In the genomic region with DNA sequence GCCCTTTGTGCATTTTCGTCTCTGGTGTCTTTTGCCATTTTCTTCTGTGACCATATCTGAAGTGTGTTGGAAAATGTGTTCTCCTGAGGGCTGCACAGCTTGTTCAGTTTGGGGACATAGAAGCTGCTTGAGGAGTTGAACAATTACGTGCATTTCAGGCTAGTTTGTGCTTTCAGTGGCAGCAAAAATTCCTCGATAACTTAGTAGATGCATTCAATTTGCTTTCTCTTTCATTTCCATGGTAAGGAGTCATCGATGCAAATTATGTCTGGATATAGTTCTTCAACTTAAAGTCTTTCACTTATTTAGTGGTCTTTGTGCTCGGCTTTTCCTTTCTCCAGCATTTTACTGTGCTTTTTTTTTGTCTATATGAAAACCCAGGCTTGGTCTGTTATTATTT, we compare ENCODE assay signal across 30 cellular contexts.
A peak's percentile ranks its signal among the peaks of the same experiment; 100 is the strongest.
DNase-seq lines count a peak whose midpoint lies in the region; ATAC-seq and TF ChIP-seq lines count a peak whose summit lies in the region.
"Had no signal": no experiment of that assay in that cellular context is flagged by ENCODE, and none has a peak within 500 bp of the region (broad histone marks: within the 10 kb centered on the region; RNA-seq: fewer than 3 reads in every experiment).

No MANE protein-coding gene starts in this region.

- no peaks in the 10 kb centered on the region for H3K36me3 ChIP-seq in A673 (ENCODE audit: insufficient read depth, low read length, poor library complexity, severe bottlenecking)
- no peaks in the 10 kb centered on the region for H3K36me3 ChIP-seq in PC-9 (ENCODE audit: low read depth)
- H3K36me3 ChIP-seq: BE2C, pancreas had no signal

- H3K27ac ChIP-seq in A673 (ENCODE audit: low read depth, low read length, poor library complexity, severe bottlenecking) (no peak overlapping the region), PC-9 (no peak overlapping the region)
- H3K27ac ChIP-seq: GM23248, pancreas, testis had no signal

- H3K4me1 ChIP-seq in A673 (ENCODE audit: insufficient read depth, low read length, poor library complexity, severe bottlenecking), result peaks cover 3% of the 10 kb centered on the region
- H3K4me1 ChIP-seq in PC-9 (replicated peaks; ENCODE audit: insufficient read depth), result no peaks in the 10 kb centered on the region
- H3K4me1 ChIP-seq: BE2C, pancreas, testis had no signal

- H3K27ac Mint-ChIP-seq in mesothelial cell of epicardium, result peak overlapping the region; percentile 85
- H3K27ac Mint-ChIP-seq: activated CD4-positive, alpha-beta memory T cell treated with anti-CD3 and anti-CD28 coated beads for 36 hours; activated T-helper 1 cell treated with anti-CD3 and anti-CD28 coated beads, Interleukin-12 subunit alpha, Interleukin-12 subunit beta, Interleukin-2, Interleukin-4 antibody, amounts not matched to agents 30 ng/mL and 10 ng/mL and 1 ng/mL, durations not matched to agents 14 hours and 24 hours and 36 hours; CD8-positive, alpha-beta T cell; effector memory CD8-positive, alpha-beta T cell; immature natural killer cell; natural killer cell treated with Interleukin-12 subunit alpha and Interleukin-12 subunit beta and Interleukin-15 and Interleukin-18, amount 100 ng/mL, for 72 hours; stimulated activated naive CD8-positive, alpha-beta T cell treated with anti-CD3 and anti-CD28 coated beads, Interleukin-15, Interleukin-2, amounts not matched to agents 100 ng/mL and 50 ng/mL, for 24 hours; T-helper 1 cell treated with Interleukin-12 subunit alpha and Interleukin-12 subunit beta and Interleukin-4 antibody, amounts not matched to agents 30 μg/mL and 1 μg/mL, for 36 hours had no signal

- intact Hi-C loops in A673 (cut with micrococcal nuclease; ENCODE audit: unreplicated experiment) (no loop called here), PC-9 (cut with micrococcal nuclease; ENCODE audit: unreplicated experiment) (no loop called here)

- no peaks in the 10 kb centered on the region for H3K27me3 Mint-ChIP-seq in mesothelial cell of epicardium (ENCODE audit: low read depth)
- H3K27me3 Mint-ChIP-seq: activated CD4-positive, alpha-beta memory T cell treated with anti-CD3 and anti-CD28 coated beads for 36 hours; central memory CD8-positive, alpha-beta T cell; effector memory CD8-positive, alpha-beta T cell; natural killer cell treated with Interleukin-12 subunit alpha and Interleukin-12 subunit beta and Interleukin-15 and Interleukin-18, amount 100 ng/mL, for 72 hours; stimulated activated naive CD8-positive, alpha-beta T cell treated with anti-CD3 and anti-CD28 coated beads, Interleukin-15, Interleukin-2, amounts not matched to agents 100 ng/mL and 50 ng/mL, for 24 hours had no signal

- no peak overlapping the region for H2AFZ ChIP-seq in PC-9
- H2AFZ ChIP-seq: GM23248 had no signal

- no peaks in the 10 kb centered on the region for H3K79me2 ChIP-seq in PC-9 (ENCODE audit: low read depth)

- H3K4me1 Mint-ChIP-seq in mesothelial cell of epicardium, result peaks cover 53% of the 10 kb centered on the region
- H3K4me1 Mint-ChIP-seq: central memory CD8-positive, alpha-beta T cell; immature natural killer cell had no signal

- TF ChIP-seq CTCF in A673 (conservative IDR thresholded peaks at IDR 0.05; ENCODE audit: low read depth, low read length), result no peak
- no peak for TF ChIP-seq CTCF in PC-9 (conservative IDR thresholded peaks at IDR 0.05)
- no peak for TF ChIP-seq CTCF in mesothelial cell of epicardium (IDR thresholded peaks at IDR 0.05; ENCODE audit: unreplicated experiment)

- peaks cover 9% of the 10 kb centered on the region for H3K9me3 Mint-ChIP-seq in mesothelial cell of epicardium
- H3K9me3 Mint-ChIP-seq: activated CD4-positive, alpha-beta memory T cell treated with anti-CD3 and anti-CD28 coated beads for 36 hours; activated T-helper 1 cell treated with anti-CD3 and anti-CD28 coated beads, Interleukin-12 subunit alpha, Interleukin-12 subunit beta, Interleukin-2, Interleukin-4 antibody, amounts not matched to agents 30 ng/mL and 10 ng/mL and 1 ng/mL, durations not matched to agents 14 hours and 24 hours and 36 hours; CD8-positive, alpha-beta T cell; stimulated activated naive CD8-positive, alpha-beta T cell treated with anti-CD3 and anti-CD28 coated beads, Interleukin-15, Interleukin-2, amounts not matched to agents 100 ng/mL and 50 ng/mL, for 24 hours; T-helper 1 cell treated with Interleukin-12 subunit alpha and Interleukin-12 subunit beta and Interleukin-4 antibody, amounts not matched to agents 30 μg/mL and 1 μg/mL, for 36 hours had no signal

- POLR2A ChIA-PET in A673 (lab: Charles Lee; ENCODE audit: low non-redundant PET), result no interaction called here
- POLR2A ChIA-PET in PC-9 (lab: Charles Lee; ENCODE audit: unreplicated experiment), result no interaction called here

- H3F3A ChIP-seq in PC-9 (ENCODE audit: insufficient read depth, low read depth), result no peaks in the 10 kb centered on the region

- no peaks in the 10 kb centered on the region for H3K9me3 ChIP-seq in A673 (ENCODE audit: low read depth, low read length, poor library complexity, severe bottlenecking)
- H3K9me3 ChIP-seq in PC-9 (ENCODE audit: insufficient read depth, low read depth), result no peaks in the 10 kb centered on the region
- H3K9me3 ChIP-seq: BE2C, pancreas, SK-N-SH, testis had no signal

- H3K4me2 ChIP-seq in PC-9, result peak overlapping the region; percentile 38
- H3K4me2 ChIP-seq: SK-N-SH had no signal

- H4K20me1 ChIP-seq in PC-9 (ENCODE audit: insufficient read depth), result no peaks in the 10 kb centered on the region

- H3K27me3 ChIP-seq in A673 (replicated peaks; ENCODE audit: insufficient read depth, low read depth, low read length, poor library complexity), result no peaks in the 10 kb centered on the region
- H3K27me3 ChIP-seq in PC-9 (ENCODE audit: insufficient read depth, low read depth), result no peaks in the 10 kb centered on the region
- H3K27me3 ChIP-seq: BE2C, testis had no signal

- no peak for DNase-seq in A673 (ENCODE audit: low spot score)
- DNase-seq in HCEC 1CT, result peak; percentile 42
- DNase-seq in PC-9, result no peak
- DNase-seq in mesothelial cell of epicardium (ENCODE audit: low spot score in 2 of 2, unreplicated experiment in 2 of 2), result no peak
- DNase-seq in DMS79 (lab: John Stamatoyannopoulos, UW), result no peak
- DNase-seq in NCI-H510A (lab: John Stamatoyannopoulos, UW), result no peak
- DNase-seq: activated CD4-positive, alpha-beta memory T cell treated with anti-CD3 and anti-CD28 coated beads for 36 hours; activated CD4-positive, CD25-positive, alpha-beta regulatory T cell treated with anti-CD3 and anti-CD28 coated beads, Interleukin-2, amount 50 U/mL, for 72 hours; activated naive CD4-positive, alpha-beta T cell treated with Interleukin-2 at 50 U/mL for 16 hours; BE2C; CD8-positive, alpha-beta T cell; DMS 273 treated with DMSO at 0.1 percent for 48 hours; effector memory CD8-positive, alpha-beta T cell; GM23248; hypothalamus; immature natural killer cell; left cardiac atrium; mammary epithelial cell; NCI-H1417 treated with DMSO at 0.1 percent for 48 hours; NCI-H226; pancreas; SK-N-SH; testis had no signal

- no peaks in the 10 kb centered on the region for H3K9me2 ChIP-seq in PC-9 (ENCODE audit: insufficient read depth)
- H3K9me2 ChIP-seq: SK-N-SH had no signal

- peaks cover 2% of the 10 kb centered on the region for H3K36me3 Mint-ChIP-seq in mesothelial cell of epicardium
- H3K36me3 Mint-ChIP-seq: activated CD4-positive, alpha-beta memory T cell treated with anti-CD3 and anti-CD28 coated beads for 36 hours; CD8-positive, alpha-beta T cell; immature natural killer cell; natural killer cell treated with Interleukin-12 subunit alpha and Interleukin-12 subunit beta and Interleukin-15 and Interleukin-18, amount 100 ng/mL, for 72 hours had no signal

- BruUV-seq in A673 (replicated peaks; lab: Mats Ljungman, UMichigan) (no TSS peak), PC-9 (replicated peaks; lab: Mats Ljungman, UMichigan) (no TSS peak)

- no peak for ATAC-seq in HG03457 (IDR thresholded peaks at IDR 0.05; ENCODE audit: unreplicated experiment)
- no peak for ATAC-seq in GM19351 (IDR thresholded peaks at IDR 0.05; ENCODE audit: unreplicated experiment)
- ATAC-seq: CD8-positive, alpha-beta T cell; effector memory CD8-positive, alpha-beta T cell; left cardiac atrium; natural killer cell treated with Interleukin-12 subunit alpha and Interleukin-12 subunit beta and Interleukin-15 and Interleukin-18, amount 100 ng/mL, for 72 hours; pancreas had no signal

- H3K4me3 Mint-ChIP-seq in mesothelial cell of epicardium, result no peak overlapping the region
- H3K4me3 Mint-ChIP-seq: activated CD4-positive, alpha-beta memory T cell treated with anti-CD3 and anti-CD28 coated beads for 36 hours; activated T-helper 1 cell treated with anti-CD3 and anti-CD28 coated beads, Interleukin-12 subunit alpha, Interleukin-12 subunit beta, Interleukin-2, Interleukin-4 antibody, amounts not matched to agents 30 ng/mL and 10 ng/mL and 1 ng/mL, durations not matched to agents 14 hours and 24 hours and 36 hours; CD8-positive, alpha-beta T cell; central memory CD8-positive, alpha-beta T cell; effector memory CD8-positive, alpha-beta T cell; immature natural killer cell; natural killer cell treated with Interleukin-12 subunit alpha and Interleukin-12 subunit beta and Interleukin-15 and Interleukin-18, amount 100 ng/mL, for 72 hours; stimulated activated naive CD8-positive, alpha-beta T cell treated with anti-CD3 and anti-CD28 coated beads, Interleukin-15, Interleukin-2, amounts not matched to agents 100 ng/mL and 50 ng/mL, for 24 hours; T-helper 1 cell treated with Interleukin-12 subunit alpha and Interleukin-12 subunit beta and Interleukin-4 antibody, amounts not matched to agents 30 μg/mL and 1 μg/mL, for 36 hours had no signal

- CTCF ChIA-PET in A673 (lab: Charles Lee) (no interaction called here), PC-9 (lab: Charles Lee) (no interaction called here)

- H3K4me3 ChIP-seq in A673 (ENCODE audit: low read depth, low read length, poor library complexity, severe bottlenecking) (peak overlapping the region; percentile 4), PC-9 (peak overlapping the region; percentile 0; the same call in 1 of the 2 replicates)
- H3K4me3 ChIP-seq: GM23248, pancreas, testis had no signal
